29 cellular contexts compared by ENCODE assay signal in genomic region chr15:74347757-74348250, GRCh38. TPM values are rescaled to one million over a fixed set of nuclear protein-coding genes. Genes with fewer than 3 reads are reported as not detected.
"Had no signal": no experiment of that assay in that cellular context is flagged by ENCODE, and none has a peak within 500 bp of the region (broad histone marks: within the 10 kb centered on the region; RNA-seq: fewer than 3 reads in every experiment).

No MANE protein-coding gene starts in this region.

- H3K4me3 Mint-ChIP-seq: activated B cell treated with CpG ODN at 0.5 μM for 24 hours; activated CD4-positive, alpha-beta memory T cell treated with anti-CD3 and anti-CD28 coated beads, Interleukin-2, amount 10 ng/mL, durations not matched to agents 7 days and 5 days; activated CD4-positive, alpha-beta T cell treated with anti-CD3 and anti-CD28 coated beads, Interleukin-2, amount 10 ng/mL, durations not matched to agents 7 days and 5 days; activated naive CD4-positive, alpha-beta T cell treated with anti-CD3 and anti-CD28 coated beads for 36 hours; activated naive CD4-positive, alpha-beta T cell treated with anti-CD3 and anti-CD28 coated beads, Interleukin-2, amount 50 U/mL, for 24 hours; activated naive CD8-positive, alpha-beta T cell treated with anti-CD3 and anti-CD28 coated beads for 36 hours; activated naive CD8-positive, alpha-beta T cell treated with anti-CD3 and anti-CD28 coated beads, Interleukin-2, amount 50 U/mL, for 24 hours; activated T-cell treated with anti-CD3 and anti-CD28 coated beads, Interleukin-2, amount 50 U/mL, for 24 hours; activated T-cell treated with anti-CD3 and anti-CD28 coated beads, Interleukin-2, amount 50 U/mL, for 72 hours; brain; endodermal cell had no signal

- ATAC-seq: activated naive CD8-positive, alpha-beta T cell treated with anti-CD3 and anti-CD28 coated beads, Interleukin-2, amount 50 U/mL, for 24 hours; activated T-cell treated with anti-CD3 and anti-CD28 coated beads, Interleukin-2, amount 50 U/mL, for 72 hours had no signal

- H3K9me3 Mint-ChIP-seq: activated B cell treated with CpG ODN at 0.5 μM for 24 hours; activated CD4-positive, alpha-beta memory T cell treated with anti-CD3 and anti-CD28 coated beads, Interleukin-2, amount 10 ng/mL, durations not matched to agents 7 days and 5 days; activated CD4-positive, alpha-beta T cell treated with anti-CD3 and anti-CD28 coated beads, Interleukin-2, amount 10 ng/mL, durations not matched to agents 7 days and 5 days; activated naive CD4-positive, alpha-beta T cell treated with anti-CD3 and anti-CD28 coated beads for 36 hours; activated naive CD4-positive, alpha-beta T cell treated with anti-CD3 and anti-CD28 coated beads, Interleukin-2, amount 50 U/mL, for 24 hours; activated naive CD8-positive, alpha-beta T cell treated with anti-CD3 and anti-CD28 coated beads for 36 hours; activated naive CD8-positive, alpha-beta T cell treated with anti-CD3 and anti-CD28 coated beads, Interleukin-2, amount 50 U/mL, for 24 hours; activated T-cell treated with anti-CD3 and anti-CD28 coated beads, Interleukin-2, amount 50 U/mL, for 24 hours; activated T-cell treated with anti-CD3 and anti-CD28 coated beads, Interleukin-2, amount 50 U/mL, for 72 hours had no signal

- H3K27me3 Mint-ChIP-seq: activated naive CD8-positive, alpha-beta T cell treated with anti-CD3 and anti-CD28 coated beads for 36 hours had no signal

- H3K4me3 ChIP-seq: ascending aorta, breast epithelium, cardiac muscle cell, colonic mucosa had no signal

- H3K36me3 ChIP-seq: ascending aorta, breast epithelium, cardiac muscle cell, colonic mucosa had no signal

- DNase-seq: activated B cell treated with CpG ODN at 0.5 μM for 24 hours; activated CD4-positive, alpha-beta memory T cell treated with anti-CD3 and anti-CD28 coated beads, Interleukin-2, amount 10 ng/mL, durations not matched to agents 7 days and 5 days; activated CD4-positive, alpha-beta T cell treated with anti-CD3 and anti-CD28 coated beads for 1 hour; activated CD4-positive, alpha-beta T cell treated with anti-CD3 and anti-CD28 coated beads for 4 hours; activated CD4-positive, alpha-beta T cell treated with anti-CD3 and anti-CD28 coated beads, Interleukin-2, amount 10 ng/mL, durations not matched to agents 7 days and 5 days; activated CD4-positive, alpha-beta T cell treated with anti-CD3 and anti-CD28 coated beads, Interleukin-2, amount 50 U/mL, for 4 hours; activated CD8-positive, alpha-beta memory T cell treated with anti-CD3 and anti-CD28 coated beads, Interleukin-2, amount 50 U/mL, for 48 hours; activated naive CD4-positive, alpha-beta T cell treated with anti-CD3 and anti-CD28 coated beads for 36 hours; activated naive CD8-positive, alpha-beta T cell treated with anti-CD3 and anti-CD28 coated beads for 36 hours; activated naive CD8-positive, alpha-beta T cell treated with anti-CD3 and anti-CD28 coated beads, Interleukin-2, amount 50 U/mL, for 24 hours; activated T-cell treated with anti-CD3 and anti-CD28 coated beads for 4 hours; activated T-cell treated with anti-CD3 and anti-CD28 coated beads, Interleukin-2, amount 50 U/mL, for 24 hours; activated T-cell treated with anti-CD3 and anti-CD28 coated beads, Interleukin-2, amount 50 U/mL, for 72 hours; central memory CD4-positive, alpha-beta T cell; cerebellar nuclear complex; colonic mucosa; effector memory CD4-positive, alpha-beta T cell; endodermal cell; foreskin fibroblast; head of caudate nucleus; T-helper 2 cell had no signal

- H3K9me3 ChIP-seq: ascending aorta, breast epithelium, colonic mucosa had no signal

- H3K27ac ChIP-seq: ascending aorta, breast epithelium, cardiac muscle cell, colonic mucosa had no signal

- H3K36me3 Mint-ChIP-seq: activated naive CD4-positive, alpha-beta T cell treated with anti-CD3 and anti-CD28 coated beads, Interleukin-2, amount 50 U/mL, for 24 hours; activated naive CD8-positive, alpha-beta T cell treated with anti-CD3 and anti-CD28 coated beads for 36 hours; brain had no signal

- H3K27ac Mint-ChIP-seq: activated B cell treated with CpG ODN at 0.5 μM for 24 hours; activated CD4-positive, alpha-beta memory T cell treated with anti-CD3 and anti-CD28 coated beads, Interleukin-2, amount 10 ng/mL, durations not matched to agents 7 days and 5 days; activated CD4-positive, alpha-beta T cell treated with anti-CD3 and anti-CD28 coated beads, Interleukin-2, amount 10 ng/mL, durations not matched to agents 7 days and 5 days; activated naive CD4-positive, alpha-beta T cell treated with anti-CD3 and anti-CD28 coated beads for 36 hours; activated naive CD4-positive, alpha-beta T cell treated with anti-CD3 and anti-CD28 coated beads, Interleukin-2, amount 50 U/mL, for 24 hours; activated naive CD8-positive, alpha-beta T cell treated with anti-CD3 and anti-CD28 coated beads, Interleukin-2, amount 50 U/mL, for 24 hours; activated T-cell treated with anti-CD3 and anti-CD28 coated beads, Interleukin-2, amount 50 U/mL, for 24 hours; activated T-cell treated with anti-CD3 and anti-CD28 coated beads, Interleukin-2, amount 50 U/mL, for 72 hours; brain; endodermal cell had no signal

- H3K4me1 Mint-ChIP-seq: activated B cell treated with CpG ODN at 0.5 μM for 24 hours; activated CD4-positive, alpha-beta memory T cell treated with anti-CD3 and anti-CD28 coated beads, Interleukin-2, amount 10 ng/mL, durations not matched to agents 7 days and 5 days; activated naive CD4-positive, alpha-beta T cell treated with anti-CD3 and anti-CD28 coated beads, Interleukin-2, amount 50 U/mL, for 24 hours; brain had no signal

- H3K4me1 ChIP-seq: ascending aorta, breast epithelium, colonic mucosa had no signal

- H3K27me3 ChIP-seq: ascending aorta, breast epithelium, cardiac muscle cell, colonic mucosa had no signal

- FAIRE-seq: frontal cortex had no signal

RNA-seq across cellular contexts. Expression of gene CYP11A1, which starts 19.6 kb away (rescaled TPM):
- total RNA-seq: activated B cell treated with CpG ODN at 0.5 μM for 24 hours; activated CD4-positive, alpha-beta memory T cell treated with anti-CD3 and anti-CD28 coated beads, Interleukin-2, amount 10 ng/mL, durations not matched to agents 7 days and 5 days; activated CD4-positive, alpha-beta T cell treated with anti-CD3 and anti-CD28 coated beads, Interleukin-2, amount 10 ng/mL, durations not matched to agents 7 days and 5 days; activated naive CD4-positive, alpha-beta T cell treated with anti-CD3 and anti-CD28 coated beads for 36 hours; dermis microvascular lymphatic vessel endothelial cell; frontal cortex; T-helper 1 cell treated with Interleukin-12 subunit alpha and Interleukin-12 subunit beta and Interleukin-4 antibody, amounts not matched to agents 30 ng/mL and 1 ng/mL, for 36 hours had no signal
